Comparison of ENCODE assay signal across 1 cellular context in genomic region chr9:126151031-126151670, GRCh38.
A peak's percentile ranks its signal among the peaks of the same experiment; 100 is the strongest.
TF ChIP-seq lines count a peak whose summit lies in the region.

No MANE protein-coding gene starts in this region.

TF ChIP-seq in HepG2, 621 proteins besides CTCF, POLR2A, EP300 and RAD21 (continued from another document and continues in another):
- TF ChIP-seq DBP (CRISPR knock-in tag; IDR thresholded peaks at IDR 0.05; ENCODE audit: not compliant biosample characterization) (no peak), ATF3 (CRISPR knock-in tag; IDR thresholded peaks at IDR 0.05) (no peak), ZNF44 (CRISPR knock-in tag; IDR thresholded peaks at IDR 0.05) (no peak), ZNF703 (CRISPR knock-in tag; IDR thresholded peaks at IDR 0.05; ENCODE audit: borderline replicate concordance) (no peak), ZC3H13 (CRISPR knock-in tag; IDR thresholded peaks at IDR 0.05) (no peak), KLF12 (CRISPR knock-in tag; IDR thresholded peaks at IDR 0.05; ENCODE audit: borderline replicate concordance) (no peak), MED13 (CRISPR knock-in tag; IDR thresholded peaks at IDR 0.05) (no peak), HOXA3 (CRISPR knock-in tag; IDR thresholded peaks at IDR 0.05) (peak; percentile 44; the same call in 1 of the 2 replicates), FOXO4 (CRISPR knock-in tag; conservative IDR thresholded peaks at IDR 0.05) (no peak), ZNF512 (CRISPR knock-in tag; IDR thresholded peaks at IDR 0.05) (no peak), HIVEP1 (CRISPR knock-in tag; IDR thresholded peaks at IDR 0.05) (no peak), BRD4 (CRISPR knock-in tag; IDR thresholded peaks at IDR 0.05) (peak; percentile 24; the same call in 1 of the 2 replicates), CAMTA2 (CRISPR knock-in tag; IDR thresholded peaks at IDR 0.05; ENCODE audit: borderline replicate concordance) (no peak), HMGXB4 (CRISPR knock-in tag; IDR thresholded peaks at IDR 0.05; ENCODE audit: borderline replicate concordance in 1 of 2, low read depth in 1 of 2) (no peak; a peak in 1 of 4 replicates), ARID4A (CRISPR knock-in tag; IDR thresholded peaks at IDR 0.05; ENCODE audit: borderline replicate concordance) (0 out of 2 replicates have a peak, but pooled peaks have one; percentile 32), MLXIP (CRISPR knock-in tag; IDR thresholded peaks at IDR 0.05; ENCODE audit: borderline replicate concordance) (no peak), ZNF276 (CRISPR knock-in tag; IDR thresholded peaks at IDR 0.05; ENCODE audit: low read depth) (no peak), KAT8 (CRISPR knock-in tag; IDR thresholded peaks at IDR 0.05) (peak; percentile 57; the same call in 1 of the 2 replicates), NFKB2 (CRISPR knock-in tag; IDR thresholded peaks at IDR 0.05; ENCODE audit: borderline replicate concordance) (no peak), FOXJ3 (CRISPR knock-in tag; IDR thresholded peaks at IDR 0.05; ENCODE audit: borderline replicate concordance) (peak; percentile 43; the same call in 1 of the 2 replicates), TOE1 (CRISPR knock-in tag; IDR thresholded peaks at IDR 0.05) (no peak), PATZ1 (CRISPR knock-in tag; IDR thresholded peaks at IDR 0.05) (no peak), FLYWCH1 (CRISPR knock-in tag; IDR thresholded peaks at IDR 0.05) (no peak), AKAP8 (CRISPR knock-in tag; IDR thresholded peaks at IDR 0.05) (no peak), IRF2 (CRISPR knock-in tag; IDR thresholded peaks at IDR 0.05) (no peak), ZNF407 (CRISPR knock-in tag; IDR thresholded peaks at IDR 0.05; ENCODE audit: not compliant biosample characterization) (no peak)
